In genomic region chr10:50512214-50512595, GRCh38 we compare ENCODE assay signal across 12 cellular contexts.
A peak's percentile ranks its signal among the peaks of the same experiment; 100 is the strongest.
DNase-seq lines count a peak whose midpoint lies in the region; ATAC-seq, FAIRE-seq and TF ChIP-seq lines count a peak whose summit lies in the region.
"Had no signal": no experiment of that assay in that cellular context is flagged by ENCODE, and none has a peak within 500 bp of the region (broad histone marks: within the 10 kb centered on the region; RNA-seq: fewer than 3 reads in every experiment).

No MANE protein-coding gene starts in this region.

- in situ Hi-C loops in HepG2 (cut with HindIII; ENCODE audit: extremely low pct_ligation_motif_present, low pct_unique_long_range_greater_than_20kb) (no loop called here), transverse colon (cut with MboI; ENCODE audit: low pct_ligation_motif_present in 1 of 4, low pct_unique_long_range_greater_than_20kb in 1 of 4, low sequenced_read_pairs in 3 of 4) (no loop called here)

- H3K9ac ChIP-seq in HepG2 (ENCODE audit: insufficient read depth, low read depth, low read length) (no peak overlapping the region), MM.1S (ENCODE audit: low read length) (no peak overlapping the region)
- H3K9ac ChIP-seq: BLaER1 had no signal

- H3F3A ChIP-seq in MM.1S (ENCODE audit: insufficient read depth, low read length): peaks cover 15% of the 10 kb centered on the region; the same call in 1 of the 2 replicates

- H3K79me2 ChIP-seq in HepG2 (ENCODE audit: insufficient read depth, low read length) (peaks cover 2% of the 10 kb centered on the region), MM.1S (ENCODE audit: low read length) (peaks cover 31% of the 10 kb centered on the region)

- H4K20me1 ChIP-seq in HepG2 (ENCODE audit: insufficient read depth, low read length): no peaks in the 10 kb centered on the region
- no peaks in the 10 kb centered on the region for H4K20me1 ChIP-seq in MM.1S (ENCODE audit: insufficient read depth, low read length)
- H4K20me1 ChIP-seq: BLaER1 had no signal

- peaks cover 58% of the 10 kb centered on the region for H3K4me1 ChIP-seq in HepG2 (ENCODE audit: insufficient read depth, low read length)
- peaks cover 0 to 47% (median 6%) of the 10 kb centered on the region in 4 donors for H3K4me1 ChIP-seq in right lobe of liver
- peaks cover 18% of the 10 kb centered on the region for H3K4me1 ChIP-seq in MM.1S (ENCODE audit: low read length)
- H3K4me1 ChIP-seq in transverse colon: peaks cover 0 to 37% (median 8%) of the 10 kb centered on the region in 4 donors

- intact Hi-C loops in HepG2 (cut with micrococcal nuclease; ENCODE audit: unreplicated experiment) (no loop called here), right lobe of liver (cut with DNase I) (no loop called here), dorsolateral prefrontal cortex (cut with DNase I) (no loop called here), transverse colon (cut with DNase I; ENCODE audit: low total_unique reads) (no loop called here)

- H3K4me2 ChIP-seq in HepG2 (ENCODE audit: low read depth, low read length): no peak overlapping the region
- H3K4me2 ChIP-seq in MM.1S (ENCODE audit: low read depth, low read length): peak overlapping the region; percentile 89; the same call in 1 of the 2 replicates
- H3K4me2 ChIP-seq: BLaER1 had no signal

- DNase-seq in HepG2 (ENCODE audit: low spot score): no peak
- DNase-seq in right lobe of liver: no peak
- no peak for DNase-seq in MM.1S
- no peak for DNase-seq in dorsolateral prefrontal cortex
- DNase-seq in transverse colon: no peak
- DNase-seq in GF-D8 (lab: John Stamatoyannopoulos, UW): no peak
- DNase-seq in CD1c-positive myeloid dendritic cell (ENCODE audit: extremely low spot score): no peak
- DNase-seq in AML-193 (lab: John Stamatoyannopoulos, UW): no peak
- DNase-seq: spleen; stimulated activated CD8-positive, alpha-beta memory T cell treated with anti-CD3 and anti-CD28 coated beads, Interleukin-4, amount 100 ng/mL, for 48 hours had no signal

- no peaks in the 10 kb centered on the region for H3K9me2 ChIP-seq in MM.1S (replicated peaks; ENCODE audit: insufficient read depth, low read length)

- H3K27me3 ChIP-seq in HepG2 (ENCODE audit: control insufficient read depth in 1 of 2, insufficient read depth in 2 of 2, low read length in 2 of 2) (no peaks in the 10 kb centered on the region), right lobe of liver (no peaks in the 10 kb centered on the region), MM.1S (replicated peaks; ENCODE audit: insufficient read depth, low read length) (no peaks in the 10 kb centered on the region), dorsolateral prefrontal cortex (no peaks in the 10 kb centered on the region), transverse colon (no peaks in the 10 kb centered on the region)
- H3K27me3 ChIP-seq: BLaER1, spleen had no signal

- H3K27ac ChIP-seq in HepG2 (ENCODE audit: extremely low read length, insufficient read depth, low read length) (peak overlapping the region; percentile 39), right lobe of liver (peak overlapping the region in 1 of 3 donors; percentile 61), MM.1S (ENCODE audit: low read length) (no peak overlapping the region; the same call in 1 of the 2 replicates), dorsolateral prefrontal cortex (peak overlapping the region in 58 of 59 donors; percentile 1 to 100 (median 96)), transverse colon (peak overlapping the region in 3 of 4 donors; percentile 7 to 28 (median 9))
- H3K27ac ChIP-seq: BLaER1 had no signal

- BruUV-seq in HepG2 (replicated peaks; lab: Mats Ljungman, UMichigan): no TSS peak

- no peaks in the 10 kb centered on the region for H3K9me3 ChIP-seq in HepG2 (ENCODE audit: low read length)
- no peaks in the 10 kb centered on the region for H3K9me3 ChIP-seq in right lobe of liver
- H3K9me3 ChIP-seq in MM.1S (replicated peaks; ENCODE audit: insufficient read depth, low read length): no peaks in the 10 kb centered on the region
- no peaks in the 10 kb centered on the region for H3K9me3 ChIP-seq in transverse colon
- H3K9me3 ChIP-seq: BLaER1, spleen had no signal

- ATAC-seq in HepG2: no peak
- no peak for ATAC-seq in right lobe of liver
- ATAC-seq: Right ventricle myocardium inferior had no signal

- CTCF ChIA-PET in HepG2 (lab: Yijun Ruan, JAX; ENCODE audit: low intra/inter-chr PET ratio, low total read pairs): no interaction called here

- H3K4me3 ChIP-seq in HepG2 (replicated peaks in 1 of 3; ENCODE audit: insufficient read depth in 1 of 3, low read depth in 2 of 3, low read length in 3 of 3) (no peak overlapping the region), right lobe of liver (no peak overlapping the region), MM.1S (ENCODE audit: low read length) (no peak overlapping the region), dorsolateral prefrontal cortex (no peak overlapping the region), transverse colon (no peak overlapping the region)
- H3K4me3 ChIP-seq: BLaER1, spleen had no signal

- TF ChIP-seq CTCF in HepG2 (CRISPR knock-in tag; IDR thresholded peaks at IDR 0.05) (no peak), right lobe of liver (IDR thresholded peaks at IDR 0.05) (no peak), MM.1S (IDR thresholded peaks at IDR 0.05; ENCODE audit: low read length) (no peak), dorsolateral prefrontal cortex (IDR thresholded peaks at IDR 0.05 in 54 of 56, conservative IDR thresholded peaks at IDR 0.05 in 2 of 56; ENCODE audit: low read depth in 1 of 56, partially characterized antibody in 56 of 56) (no peak), transverse colon (IDR thresholded peaks at IDR 0.05) (no peak)

- TF ChIP-seq EP300 in HepG2 (IDR thresholded peaks at IDR 0.05; ENCODE audit: low read depth in 2 of 2, low read length in 2 of 2) (no peak), HepG2 (CRISPR knock-in tag; IDR thresholded peaks at IDR 0.05; ENCODE audit: borderline replicate concordance) (no peak), transverse colon (IDR thresholded peaks at IDR 0.05; ENCODE audit: low read depth) (no peak)

- H3K36me3 ChIP-seq in HepG2 (replicated peaks in 1 of 2; ENCODE audit: control insufficient read depth in 1 of 2, insufficient read depth in 2 of 2, low read length in 2 of 2) (0 out of 5 replicates have a peak, but pooled peaks cover 0 to 3% of the 10 kb centered on the region in 2 experiments), right lobe of liver (no peaks in the 10 kb centered on the region), MM.1S (replicated peaks; ENCODE audit: insufficient read depth, low read length) (no peaks in the 10 kb centered on the region), transverse colon (no peaks in the 10 kb centered on the region)
- H3K36me3 ChIP-seq: BLaER1 had no signal

- TF ChIP-seq POLR2A in HepG2 (IDR thresholded peaks at IDR 0.05; ENCODE audit: insufficient read depth in 1 of 2, low read depth in 2 of 2, low read length in 2 of 2): no peak
- TF ChIP-seq POLR2A in right lobe of liver (IDR thresholded peaks at IDR 0.05): no peak
- TF ChIP-seq POLR2A in transverse colon (IDR thresholded peaks at IDR 0.05): no peak

- 100% methylated on average over 1 of the region's 1 CpG for WGBS in HepG2 (ENCODE audit: low lambda C conversion rate)
- 45% methylated on average over 1 of the region's 1 CpG for WGBS in right lobe of liver (ENCODE audit: insufficient coverage, low coverage, low lambda C conversion rate, missing lambda C conversion rate)
- WGBS in transverse colon (ENCODE audit: low coverage in 1 of 2), 2 donors: 64 to 100% methylated on average over 1 of the region's 1 CpG

- TF ChIP-seq RAD21 in HepG2 (CRISPR knock-in tag; IDR thresholded peaks at IDR 0.05): no peak

- no peak for FAIRE-seq in HepG2 (lab: Jason Lieb, UNC)

- H2AFZ ChIP-seq in HepG2 (ENCODE audit: low read length) (no peak overlapping the region), MM.1S (ENCODE audit: low read length) (no peak overlapping the region)

- POLR2A ChIA-PET in HepG2 (lab: Yijun Ruan, JAX): no interaction called here

TF ChIP-seq in HepG2, 621 proteins besides CTCF, POLR2A, EP300 and RAD21 (continues in another document):
- no peak for TF ChIP-seq ZNF781 (CRISPR knock-in tag; IDR thresholded peaks at IDR 0.05; ENCODE audit: borderline replicate concordance, not compliant biosample characterization)
- no peak for TF ChIP-seq LBX2 (CRISPR knock-in tag; IDR thresholded peaks at IDR 0.05; ENCODE audit: borderline replicate concordance)
- TF ChIP-seq ZNF616 (CRISPR knock-in tag; IDR thresholded peaks at IDR 0.05; ENCODE audit: low read depth): no peak
- TF ChIP-seq FOXA1 (IDR thresholded peaks at IDR 0.05): no peak
- no peak for TF ChIP-seq FOXA1 (CRISPR knock-in tag; IDR thresholded peaks at IDR 0.05)
- TF ChIP-seq GTF3A (CRISPR knock-in tag; conservative IDR thresholded peaks at IDR 0.05): no peak
- TF ChIP-seq HDAC6 (IDR thresholded peaks at IDR 0.05; ENCODE audit: low read depth, low read length): no peak
- no peak for TF ChIP-seq NFKB2 (CRISPR knock-in tag; IDR thresholded peaks at IDR 0.05; ENCODE audit: borderline replicate concordance)
- no peak for TF ChIP-seq GMEB1 (CRISPR knock-in tag; IDR thresholded peaks at IDR 0.05; ENCODE audit: borderline replicate concordance)
- TF ChIP-seq PAWR (CRISPR knock-in tag; IDR thresholded peaks at IDR 0.05; ENCODE audit: borderline replicate concordance): no peak
